ENCODE assay signal across 9 cellular contexts in genomic region chr7:114889646-114890285, GRCh38. TPM values are rescaled to one million over a fixed set of nuclear protein-coding genes. Genes with fewer than 3 reads are reported as not detected.
A peak's percentile ranks its signal among the peaks of the same experiment; 100 is the strongest.
DNase-seq lines count a peak whose midpoint lies in the region; ATAC-seq, FAIRE-seq and TF ChIP-seq lines count a peak whose summit lies in the region.
"Had no signal": no experiment of that assay in that cellular context is flagged by ENCODE, and none has a peak within 500 bp of the region (broad histone marks: within the 10 kb centered on the region; RNA-seq: fewer than 3 reads in every experiment).

No MANE protein-coding gene starts in this region.

- in situ Hi-C loops in astrocyte of the spinal cord (cut with HindIII; ENCODE audit: low sequenced_read_pairs) = no loop called here
- in situ Hi-C loops in HAP-1 (cut with MboI; ENCODE audit: low sequenced_read_pairs) = no loop called here

- H3K79me2 ChIP-seq in ACC112 (ENCODE audit: control insufficient read depth, insufficient read depth, low read length, unreplicated experiment) (no peaks in the 10 kb centered on the region), MM.1S (ENCODE audit: low read length) (no peaks in the 10 kb centered on the region)

- H3K9me3 ChIP-seq in pancreas (no peaks in the 10 kb centered on the region), HAP-1 (no peaks in the 10 kb centered on the region), MM.1S (replicated peaks; ENCODE audit: insufficient read depth, low read length) (no peaks in the 10 kb centered on the region)

- H3K27ac ChIP-seq in ACC112 (ENCODE audit: low read depth, low read length) (peak overlapping the region; percentile 65), pancreas (no peak overlapping the region), MM.1S (ENCODE audit: low read length) (no peak overlapping the region)

- no peak overlapping the region for H3K4me3 ChIP-seq in ACC112 (ENCODE audit: low read depth, low read length)
- H3K4me3 ChIP-seq in astrocyte of the spinal cord (ENCODE audit: low read depth, low read length) = no peak overlapping the region
- H3K4me3 ChIP-seq in pancreas = no peak overlapping the region
- no peak overlapping the region for H3K4me3 ChIP-seq in HAP-1
- H3K4me3 ChIP-seq in MM.1S (ENCODE audit: low read length) = no peak overlapping the region

- H3K9me2 ChIP-seq in MM.1S (replicated peaks; ENCODE audit: insufficient read depth, low read length) = no peaks in the 10 kb centered on the region

- peaks cover 6% of the 10 kb centered on the region for H3K4me1 Mint-ChIP-seq in endothelial cell (ENCODE audit: unreplicated experiment)

- H3K27me3 ChIP-seq in ACC112 (ENCODE audit: insufficient read depth, low read length) (no peaks in the 10 kb centered on the region), pancreas (no peaks in the 10 kb centered on the region), HAP-1 (ENCODE audit: low read depth) (0 out of 2 replicates have a peak, but pooled peaks cover 1% of the 10 kb centered on the region), MM.1S (replicated peaks; ENCODE audit: insufficient read depth, low read length) (no peaks in the 10 kb centered on the region)

- intact Hi-C loops in pancreas (cut with DNase I) = no loop called here

- 74 to 86% methylated on average over 3 of the region's 3 CpGs for WGBS in pancreas, 2 donors

- H3K36me3 ChIP-seq in ACC112 (ENCODE audit: insufficient read depth, low read length) (no peaks in the 10 kb centered on the region), pancreas (no peaks in the 10 kb centered on the region), HAP-1 (replicated peaks) (no peaks in the 10 kb centered on the region), MM.1S (replicated peaks; ENCODE audit: insufficient read depth, low read length) (no peaks in the 10 kb centered on the region)

- no peak overlapping the region for H3K4me2 ChIP-seq in MM.1S (ENCODE audit: low read depth, low read length)

- no peaks in the 10 kb centered on the region for H4K20me1 ChIP-seq in MM.1S (ENCODE audit: insufficient read depth, low read length)

- H3K4me3 Mint-ChIP-seq in endothelial cell (ENCODE audit: unreplicated experiment) = no peak overlapping the region
- H3K4me3 Mint-ChIP-seq: dendritic cell treated with granulocyte-macrophage colony-stimulating factor and Interleukin-4, amounts not matched to agents 40 ng/mL and 50 ng/mL, for 4 days had no signal

- no peaks in the 10 kb centered on the region for H3F3A ChIP-seq in MM.1S (ENCODE audit: insufficient read depth, low read length)

- ATAC-seq in GM18873 (IDR thresholded peaks at IDR 0.05; ENCODE audit: low FRiP score, unreplicated experiment) (peak; percentile 55), pancreas (peak in 3 of 4 donors; percentile 51 to 71 (median 69))

- H3K4me1 ChIP-seq in ACC112 (ENCODE audit: control insufficient read depth, insufficient read depth, low read length, unreplicated experiment) (peaks cover 18% of the 10 kb centered on the region), pancreas (no peaks in the 10 kb centered on the region), HAP-1 (no peaks in the 10 kb centered on the region), MM.1S (ENCODE audit: low read length) (no peaks in the 10 kb centered on the region)

- H3K9me3 Mint-ChIP-seq in endothelial cell (ENCODE audit: unreplicated experiment) = no peaks in the 10 kb centered on the region

- H2AFZ ChIP-seq in ACC112 (ENCODE audit: low read length, unreplicated experiment) (peak overlapping the region; percentile 45), MM.1S (ENCODE audit: low read length) (no peak overlapping the region)

- no peaks in the 10 kb centered on the region for H3K27me3 Mint-ChIP-seq in endothelial cell (ENCODE audit: unreplicated experiment)
- H3K27me3 Mint-ChIP-seq: dendritic cell treated with granulocyte-macrophage colony-stimulating factor and Interleukin-4, amounts not matched to agents 40 ng/mL and 50 ng/mL, for 4 days had no signal

- H3K27ac Mint-ChIP-seq in endothelial cell (ENCODE audit: unreplicated experiment) = no peak overlapping the region
- H3K27ac Mint-ChIP-seq: dendritic cell treated with granulocyte-macrophage colony-stimulating factor and Interleukin-4, amounts not matched to agents 40 ng/mL and 50 ng/mL, for 4 days had no signal

- no peak overlapping the region for H3K9ac ChIP-seq in MM.1S (ENCODE audit: low read length)

- no peak for TF ChIP-seq CTCF in astrocyte of the spinal cord (IDR thresholded peaks at IDR 0.05; ENCODE audit: low read depth, low read length)
- TF ChIP-seq CTCF in pancreas (IDR thresholded peaks at IDR 0.05) = no peak
- TF ChIP-seq CTCF in endothelial cell (IDR thresholded peaks at IDR 0.05; ENCODE audit: unreplicated experiment) = no peak
- no peak for TF ChIP-seq CTCF in MM.1S (IDR thresholded peaks at IDR 0.05; ENCODE audit: low read length)

- DNase-seq in Kasumi-1 (lab: John Stamatoyannopoulos, UW) (peak; percentile 26 to 41), astrocyte of the spinal cord (ENCODE audit: low read depth, low spot score) (peak; percentile 96), pancreas (no peak), HAP-1 (ENCODE audit: low spot score in 2 of 2) (no peak), endothelial cell (ENCODE audit: low spot score) (no peak), MM.1S (no peak)

- no peaks in the 10 kb centered on the region for H3K36me3 Mint-ChIP-seq in endothelial cell (ENCODE audit: low read depth, unreplicated experiment)

- FAIRE-seq in pancreas (lab: Jason Lieb, UNC) = no peak

RNA-seq across cellular contexts. Expression of gene MDFIC, which starts 32.1 kb away (rescaled TPM):
- total RNA-seq in pancreas = 10 to 100 TPM in 2 of 6 donors, 1 to 10 TPM in 4; 3.5 to 12.3 (median 4.8) TPM
- polyA plus RNA-seq in pancreas = 1 to 10 TPM; 3.1 to 5.2 TPM
- total RNA-seq in endothelial cell (ENCODE audit: unreplicated experiment) = 22.3 TPM

Comparison
In these comparisons a context has a peak if more than half of its experiments do, and no peak if none do; other contexts are left out.
1. DNase-seq: peak in Kasumi-1 (2 of 2) and astrocyte of the spinal cord (single experiment); none in pancreas (0 of 6), HAP-1 (0 of 2), endothelial cell (single experiment) and MM.1S (single experiment).